8 cellular contexts compared by ENCODE assay signal in the genomic region with DNA sequence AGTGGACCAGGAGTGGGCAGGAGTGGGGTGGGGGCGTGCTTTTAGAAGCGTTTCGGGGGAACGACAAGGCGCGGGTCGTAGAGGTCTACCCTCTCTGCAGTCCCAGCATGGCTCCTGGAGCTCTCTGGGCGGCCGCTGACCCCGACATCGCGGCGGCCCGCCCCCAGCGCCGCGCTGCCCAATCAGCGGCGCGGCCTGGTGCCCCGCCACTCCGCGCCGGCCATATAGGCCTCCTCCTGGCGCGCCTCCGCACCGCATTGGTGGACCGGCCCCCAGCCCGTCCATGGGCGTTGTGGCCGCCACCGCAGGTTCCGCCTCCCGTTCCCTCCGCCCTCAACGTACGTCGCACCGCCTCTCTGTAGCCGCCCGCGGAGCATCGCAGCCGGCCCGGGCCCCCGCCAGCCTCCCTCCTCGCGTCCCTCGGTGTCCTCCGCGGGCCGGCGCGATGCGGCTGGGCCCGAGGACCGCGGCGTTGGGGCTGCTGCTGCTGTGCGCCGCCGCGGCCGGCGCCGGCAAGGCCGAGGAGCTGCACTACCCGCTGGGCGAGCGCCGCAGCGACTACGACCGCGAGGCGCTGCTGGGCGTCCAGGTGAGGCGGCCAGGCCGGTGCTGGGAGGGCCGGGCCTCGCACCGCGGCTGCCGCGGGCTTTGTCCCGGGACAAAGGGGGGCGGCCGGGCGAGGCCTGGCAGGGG. TPM values are rescaled to one million over a fixed set of nuclear protein-coding genes. Genes with fewer than 3 reads are reported as not detected.
DNase-seq lines count a peak whose midpoint lies in the region; ATAC-seq and TF ChIP-seq lines count a peak whose summit lies in the region.

A gene with protein sequence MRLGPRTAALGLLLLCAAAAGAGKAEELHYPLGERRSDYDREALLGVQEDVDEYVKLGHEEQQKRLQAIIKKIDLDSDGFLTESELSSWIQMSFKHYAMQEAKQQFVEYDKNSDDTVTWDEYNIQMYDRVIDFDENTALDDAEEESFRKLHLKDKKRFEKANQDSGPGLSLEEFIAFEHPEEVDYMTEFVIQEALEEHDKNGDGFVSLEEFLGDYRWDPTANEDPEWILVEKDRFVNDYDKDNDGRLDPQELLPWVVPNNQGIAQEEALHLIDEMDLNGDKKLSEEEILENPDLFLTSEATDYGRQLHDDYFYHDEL (plus strand): TSS at position 353 of the 693 bp plus-strand sequence. CDS start 93 bp downstream, at position 446.

- POLR2A ChIA-PET in CD4-positive, alpha-beta memory T cell (lab: Charles Lee; ENCODE audit: partially characterized antibody): interaction anchor here (0.7 to 3.0 kb wide), 16 partner anchors 10 to 864 kb away, joined by 3 to 29 read pairs (median 6); partner anchors contain the start of genes HMG20A, PSTPIP1, SCAPER and TSPAN3
- POLR2A ChIA-PET in activated CD4-positive, alpha-beta memory T cell treated with anti-CD3 and anti-CD28 coated beads for 36 hours (lab: Charles Lee): interaction anchor here (1.0 to 1.9 kb wide), 3 partner anchors 26 to 612 kb away, joined by 3 to 6 read pairs (median 5); partner anchors contain the start of genes PSTPIP1 and SCAPER

- H3K9ac ChIP-seq in liver (ENCODE audit: low read depth in 1 of 2, low read length in 2 of 2): peak within 1 kb of the TSS; percentile 68 to 71

- H3K27me3 Mint-ChIP-seq in CD4-positive, alpha-beta memory T cell: no peaks in the 10 kb centered on the region
- no peaks in the 10 kb centered on the region for H3K27me3 Mint-ChIP-seq in activated CD4-positive, alpha-beta memory T cell treated with anti-CD3 and anti-CD28 coated beads for 36 hours

- peak within 1 kb of the TSS; percentile 70 to 95 (median 94) for H3K27ac Mint-ChIP-seq in CD4-positive, alpha-beta memory T cell
- peak within 1 kb of the TSS; percentile 65 for H3K27ac Mint-ChIP-seq in activated CD4-positive, alpha-beta memory T cell treated with anti-CD3 and anti-CD28 coated beads for 36 hours

- H3K27me3 ChIP-seq in CD4-positive, alpha-beta memory T cell (ENCODE audit: insufficient read depth, low read length): no peaks in the 10 kb centered on the region
- H3K27me3 ChIP-seq in liver (ENCODE audit: control insufficient read depth in 4 of 4, insufficient read depth in 4 of 4, low read length in 3 of 4): no peaks in the 10 kb centered on the region

- H3K36me3 Mint-ChIP-seq in CD4-positive, alpha-beta memory T cell: peaks cover 9 to 14% of the 10 kb centered on the region in 2 donors
- H3K36me3 Mint-ChIP-seq in activated CD4-positive, alpha-beta memory T cell treated with anti-CD3 and anti-CD28 coated beads for 36 hours: peaks cover 22% of the 10 kb centered on the region

- peak within 1 kb of the TSS; percentile 89 to 94 (median 91) for H3K4me3 Mint-ChIP-seq in CD4-positive, alpha-beta memory T cell
- peak within 1 kb of the TSS; percentile 88 for H3K4me3 Mint-ChIP-seq in activated CD4-positive, alpha-beta memory T cell treated with anti-CD3 and anti-CD28 coated beads for 36 hours

- ATAC-seq in GM19455 (IDR thresholded peaks at IDR 0.05; ENCODE audit: unreplicated experiment): peak; percentile 99

- peak within 1 kb of the TSS; percentile 63 for H3K27ac ChIP-seq in CD4-positive, alpha-beta memory T cell (ENCODE audit: low read depth, low read length)
- H3K27ac ChIP-seq in liver (ENCODE audit: low read depth in 1 of 2, low read length in 2 of 2): peak within 1 kb of the TSS; percentile 42 to 56

- no peaks in the 10 kb centered on the region for H3K36me3 ChIP-seq in CD4-positive, alpha-beta memory T cell (ENCODE audit: insufficient read depth, low read length)
- peaks cover 0 to 11% (median 5%) of the 10 kb centered on the region in 4 donors for H3K36me3 ChIP-seq in liver (ENCODE audit: control insufficient read depth in 4 of 4, insufficient read depth in 3 of 4, low read depth in 1 of 4, low read length in 3 of 4)

- CTCF ChIA-PET in CD4-positive, alpha-beta memory T cell (lab: Charles Lee; ENCODE audit: partially characterized antibody): interaction anchor here (0.8 to 1.5 kb wide), 6 partner anchors 10 to 92 kb away, joined by 3 to 5 read pairs (median 4); partner anchors contain the start of gene PSTPIP1
- CTCF ChIA-PET in activated CD4-positive, alpha-beta memory T cell treated with anti-CD3 and anti-CD28 coated beads for 36 hours (lab: Charles Lee): interaction anchor here (0.9 to 1.9 kb wide), 3 partner anchors 14 to 28 kb away, joined by 3 to 7 read pairs (median 3); no protein-coding TSS in a partner anchor

- TF ChIP-seq RAD21 in liver (IDR thresholded peaks at IDR 0.05): peak in 1 of 2 donors; percentile 27

- under 1% methylated on average over 90 of the region's 90 CpGs for WGBS in liver

- peak within 1 kb of the TSS; percentile 48 to 67 for H3K4me3 ChIP-seq in CD4-positive, alpha-beta memory T cell (ENCODE audit: low read length in 2 of 2)
- H3K4me3 ChIP-seq in liver (ENCODE audit: low read depth in 1 of 3, low read length in 3 of 3): peak within 1 kb of the TSS; percentile 70 to 94 (median 79)

- no peaks in the 10 kb centered on the region for H3K9me3 Mint-ChIP-seq in CD4-positive, alpha-beta memory T cell
- no peaks in the 10 kb centered on the region for H3K9me3 Mint-ChIP-seq in activated CD4-positive, alpha-beta memory T cell treated with anti-CD3 and anti-CD28 coated beads for 36 hours

- peak; percentile 89 to 92 (median 91) for DNase-seq in CD4-positive, alpha-beta memory T cell
- DNase-seq in HK-2 (ENCODE audit: unreplicated experiment) (peak; percentile 90), NCI-H82 treated with DMSO at 0.1 percent for 48 hours (lab: John Stamatoyannopoulos, UW; ENCODE audit: unreplicated experiment) (peak; percentile 90), dermis microvascular lymphatic vessel endothelial cell (ENCODE audit: low read depth in 2 of 2) (peak; percentile 79 to 96)
- peak; percentile 96 for DNase-seq in activated CD4-positive, alpha-beta memory T cell treated with anti-CD3 and anti-CD28 coated beads for 36 hours
- DNase-seq in stimulated activated CD4-positive, alpha-beta T cell treated with anti-CD3 and anti-CD28 coated beads, Interleukin-4, amount 100 ng/mL, for 1 hour: peak; percentile 92

- H3K4me1 ChIP-seq in CD4-positive, alpha-beta memory T cell (ENCODE audit: insufficient read depth, low read length): peaks cover 26% of the 10 kb centered on the region
- H3K4me1 ChIP-seq in liver (ENCODE audit: control insufficient read depth in 4 of 4, insufficient read depth in 4 of 4, low read length in 3 of 4): peaks cover 2 to 17% (median 10%) of the 10 kb centered on the region in 4 donors

- intact Hi-C loops in CD4-positive, alpha-beta memory T cell (cut with micrococcal nuclease): loop anchor here (1.0 to 5.0 kb wide), 3 partner anchors 26 to 91 kb away; partner anchors contain the start of genes PSTPIP1 and SCAPER
- intact Hi-C loops in activated CD4-positive, alpha-beta memory T cell treated with anti-CD3 and anti-CD28 coated beads for 36 hours (cut with micrococcal nuclease): loop anchor here (1.0 to 5.0 kb wide), 3 partner anchors 26 to 595 kb away; partner anchors contain the start of genes ISL2 and SCAPER

- H3K4me1 Mint-ChIP-seq in CD4-positive, alpha-beta memory T cell: peaks cover 18 to 33% (median 28%) of the 10 kb centered on the region in 4 donors
- peaks cover 28% of the 10 kb centered on the region for H3K4me1 Mint-ChIP-seq in activated CD4-positive, alpha-beta memory T cell treated with anti-CD3 and anti-CD28 coated beads for 36 hours (ENCODE audit: low read depth)

- no peaks in the 10 kb centered on the region for H3K9me3 ChIP-seq in CD4-positive, alpha-beta memory T cell (ENCODE audit: control insufficient read depth in 1 of 2, low read length in 2 of 2)
- H3K9me3 ChIP-seq in liver (ENCODE audit: control insufficient read depth in 4 of 4, low read length in 3 of 4): no peaks in the 10 kb centered on the region

- no peak for TF ChIP-seq CTCF in liver (IDR thresholded peaks at IDR 0.05; ENCODE audit: low read depth, low read length, missing input control)

TF ChIP-seq in liver, 16 proteins besides CTCF, POLR2A, EP300 and RAD21 (continues in another document):
- TF ChIP-seq, protein P1, sequence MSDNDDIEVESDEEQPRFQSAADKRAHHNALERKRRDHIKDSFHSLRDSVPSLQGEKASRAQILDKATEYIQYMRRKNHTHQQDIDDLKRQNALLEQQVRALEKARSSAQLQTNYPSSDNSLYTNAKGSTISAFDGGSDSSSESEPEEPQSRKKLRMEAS (IDR thresholded peaks at IDR 0.05): no peak
- TF ChIP-seq, protein P2, sequence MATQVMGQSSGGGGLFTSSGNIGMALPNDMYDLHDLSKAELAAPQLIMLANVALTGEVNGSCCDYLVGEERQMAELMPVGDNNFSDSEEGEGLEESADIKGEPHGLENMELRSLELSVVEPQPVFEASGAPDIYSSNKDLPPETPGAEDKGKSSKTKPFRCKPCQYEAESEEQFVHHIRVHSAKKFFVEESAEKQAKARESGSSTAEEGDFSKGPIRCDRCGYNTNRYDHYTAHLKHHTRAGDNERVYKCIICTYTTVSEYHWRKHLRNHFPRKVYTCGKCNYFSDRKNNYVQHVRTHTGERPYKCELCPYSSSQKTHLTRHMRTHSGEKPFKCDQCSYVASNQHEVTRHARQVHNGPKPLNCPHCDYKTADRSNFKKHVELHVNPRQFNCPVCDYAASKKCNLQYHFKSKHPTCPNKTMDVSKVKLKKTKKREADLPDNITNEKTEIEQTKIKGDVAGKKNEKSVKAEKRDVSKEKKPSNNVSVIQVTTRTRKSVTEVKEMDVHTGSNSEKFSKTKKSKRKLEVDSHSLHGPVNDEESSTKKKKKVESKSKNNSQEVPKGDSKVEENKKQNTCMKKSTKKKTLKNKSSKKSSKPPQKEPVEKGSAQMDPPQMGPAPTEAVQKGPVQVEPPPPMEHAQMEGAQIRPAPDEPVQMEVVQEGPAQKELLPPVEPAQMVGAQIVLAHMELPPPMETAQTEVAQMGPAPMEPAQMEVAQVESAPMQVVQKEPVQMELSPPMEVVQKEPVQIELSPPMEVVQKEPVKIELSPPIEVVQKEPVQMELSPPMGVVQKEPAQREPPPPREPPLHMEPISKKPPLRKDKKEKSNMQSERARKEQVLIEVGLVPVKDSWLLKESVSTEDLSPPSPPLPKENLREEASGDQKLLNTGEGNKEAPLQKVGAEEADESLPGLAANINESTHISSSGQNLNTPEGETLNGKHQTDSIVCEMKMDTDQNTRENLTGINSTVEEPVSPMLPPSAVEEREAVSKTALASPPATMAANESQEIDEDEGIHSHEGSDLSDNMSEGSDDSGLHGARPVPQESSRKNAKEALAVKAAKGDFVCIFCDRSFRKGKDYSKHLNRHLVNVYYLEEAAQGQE (IDR thresholded peaks at IDR 0.05): peak; percentile 31
- TF ChIP-seq ATF3 (IDR thresholded peaks at IDR 0.05) (no peak), HNF4G (IDR thresholded peaks at IDR 0.05) (no peak)

RNA-seq across cellular contexts. Expression of the gene that starts here (rescaled TPM):
- 10 to 100 TPM; 28.4 to 30.2 TPM for total RNA-seq in CD4-positive, alpha-beta memory T cell
- polyA plus RNA-seq in CD4-positive, alpha-beta memory T cell: 10 to 100 TPM; 38.2 to 46.5 TPM
- total RNA-seq in activated CD4-positive, alpha-beta memory T cell treated with anti-CD3 and anti-CD28 coated beads for 36 hours: 10 to 100 TPM; 27.0 to 27.6 TPM
- total RNA-seq in dermis microvascular lymphatic vessel endothelial cell (35.9 and 42.0 TPM in 2 replicates), liver (10 to 100 TPM; 12.0 to 28.2 TPM)
- 10 to 100 TPM in 1 of 2 donors, 1 to 10 TPM in 1; 8.7 to 18.2 TPM for polyA plus RNA-seq in liver

Comparison
In these comparisons a context has a peak if more than half of its experiments do, and no peak if none do; other contexts are left out.
1. Peak in every context shown above with its lines: DNase-seq, ATAC-seq, H3K4me3 ChIP-seq and H3K27ac ChIP-seq.